ENCODE assay signal across 9 cellular contexts in the genomic region with DNA sequence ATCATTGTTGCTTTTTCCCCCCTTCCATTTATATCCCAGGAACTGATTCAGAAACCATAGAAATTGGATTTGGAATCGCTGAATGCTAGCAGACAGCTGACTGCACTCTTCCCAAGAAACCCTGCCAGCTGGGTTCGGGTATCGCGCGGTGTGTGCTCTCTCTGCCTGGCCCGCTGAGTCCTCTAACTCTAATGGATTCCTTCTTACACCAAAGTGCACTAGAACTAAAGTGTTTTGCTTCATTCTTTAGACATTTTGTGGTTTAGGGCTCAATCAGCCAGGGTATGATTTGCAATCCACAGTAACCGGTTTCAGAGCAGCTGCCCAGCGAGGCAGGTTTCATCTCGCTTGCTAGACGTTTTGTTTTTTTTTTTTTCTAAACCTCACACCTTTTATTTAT.
DNase-seq lines count a peak whose midpoint lies in the region; ATAC-seq and TF ChIP-seq lines count a peak whose summit lies in the region.
"Had no signal": no experiment of that assay in that cellular context is flagged by ENCODE, and none has a peak within 500 bp of the region (broad histone marks: within the 10 kb centered on the region; RNA-seq: fewer than 3 reads in every experiment).

No MANE protein-coding gene starts in this region.

- H3K27me3 ChIP-seq in SJCRH30: no peaks in the 10 kb centered on the region

- ATAC-seq in GM19455 (IDR thresholded peaks at IDR 0.05; ENCODE audit: unreplicated experiment): no peak
- ATAC-seq: T-helper 17 cell had no signal

- H3K4me3 ChIP-seq in SJCRH30: peak overlapping the region; percentile 30

- H3K27ac ChIP-seq in SJCRH30: peak overlapping the region; percentile 55

- H3K9me3 ChIP-seq in SJCRH30 (replicated peaks): no peaks in the 10 kb centered on the region

- H3K27ac Mint-ChIP-seq in type B pancreatic cell: peak overlapping the region; percentile 50
- H3K27ac Mint-ChIP-seq: T-helper 17 cell had no signal

- DNase-seq in H4 (ENCODE audit: low spot score) (peak; percentile 83), SJCRH30 (peak; percentile 63 to 78), iris pigment epithelial cell (ENCODE audit: low read depth) (peak; percentile 78), type B pancreatic cell (ENCODE audit: extremely low spot score, unreplicated experiment) (no peak), NCI-H1436 treated with DMSO at 0.1 percent for 48 hours (lab: John Stamatoyannopoulos, UW) (no peak), NCI-H146 treated with DMSO at 0.1 percent for 48 hours (lab: John Stamatoyannopoulos, UW; ENCODE audit: unreplicated experiment) (no peak)
- DNase-seq: glutamatergic neuron, T-helper 17 cell had no signal

- no peaks in the 10 kb centered on the region for H3K27me3 Mint-ChIP-seq in type B pancreatic cell

- H3K36me3 ChIP-seq in SJCRH30: no peaks in the 10 kb centered on the region

- H3K9me3 Mint-ChIP-seq in type B pancreatic cell: no peaks in the 10 kb centered on the region

- peak overlapping the region; percentile 60 for H3K4me3 Mint-ChIP-seq in type B pancreatic cell
- H3K4me3 Mint-ChIP-seq: T-helper 17 cell had no signal

- peaks cover 22% of the 10 kb centered on the region for H3K4me1 ChIP-seq in SJCRH30

- no peak for TF ChIP-seq CTCF in type B pancreatic cell (conservative IDR thresholded peaks at IDR 0.05)

- H3K4me1 Mint-ChIP-seq in type B pancreatic cell (ENCODE audit: unreplicated experiment): peaks cover 45% of the 10 kb centered on the region
- H3K4me1 Mint-ChIP-seq: T-helper 17 cell had no signal

- H3K36me3 Mint-ChIP-seq in type B pancreatic cell: no peaks in the 10 kb centered on the region

Comparison
In these comparisons a context has a peak if more than half of its experiments do, and no peak if none do; other contexts are left out.
1. DNase-seq: peak in H4 (single experiment), SJCRH30 (2 of 2) and iris pigment epithelial cell (single experiment); none in type B pancreatic cell (single experiment), NCI-H1436 treated with DMSO at 0.1 percent for 48 hours (single experiment) and NCI-H146 treated with DMSO at 0.1 percent for 48 hours (single experiment).